Comparison of ENCODE assay signal across 17 cellular contexts in genomic region chr1:234437423-234438171, GRCh38. TPM values are rescaled to one million over a fixed set of nuclear protein-coding genes. Genes with fewer than 3 reads are reported as not detected.
DNase-seq lines count a peak whose midpoint lies in the region; ATAC-seq lines count a peak whose summit lies in the region.
"Had no signal": no experiment of that assay in that cellular context is flagged by ENCODE, and none has a peak within 500 bp of the region (broad histone marks: within the 10 kb centered on the region; RNA-seq: fewer than 3 reads in every experiment).

No MANE protein-coding gene starts in this region.

- POLR2A ChIA-PET in naive thymus-derived CD8-positive, alpha-beta T cell (lab: Charles Lee) = no interaction called here

- H3K36me3 Mint-ChIP-seq in naive thymus-derived CD8-positive, alpha-beta T cell = peaks cover 23 to 94% (median 60%) of the 10 kb centered on the region in 3 donors

- peaks cover 0 to 11% (median 7%) of the 10 kb centered on the region in 9 donors for H3K9me3 Mint-ChIP-seq in naive thymus-derived CD8-positive, alpha-beta T cell

- DNase-seq in DMS 273 (lab: John Stamatoyannopoulos, UW; ENCODE audit: unreplicated experiment) (peak; percentile 82), LHCN-M2 (ENCODE audit: low read depth) (peak; percentile 26), cerebellar cortex (ENCODE audit: low spot score) (peak; percentile 77), myocyte (ENCODE audit: low read depth) (peak; percentile 53), SKM-1 (lab: John Stamatoyannopoulos, UW; ENCODE audit: unreplicated experiment) (no peak), amniotic stem cell (lab: John Stamatoyannopoulos, UW) (no peak)
- no peak for DNase-seq in naive thymus-derived CD8-positive, alpha-beta T cell
- DNase-seq: activated naive CD4-positive, alpha-beta T cell treated with anti-CD3 and anti-CD28 coated beads, Interleukin-2, amount 50 U/mL, for 16 hours; colonic mucosa; DMS79 treated with DMSO at 0.1 percent for 48 hours; esophagus squamous epithelium; KG1; NCI-H187 treated with DMSO at 0.1 percent for 48 hours; ovary; SJCRH30 had no signal

- peaks cover 0 to 5% (median 3%) of the 10 kb centered on the region in 4 donors for H3K4me1 Mint-ChIP-seq in naive thymus-derived CD8-positive, alpha-beta T cell

- no peaks in the 10 kb centered on the region for H3K27me3 Mint-ChIP-seq in naive thymus-derived CD8-positive, alpha-beta T cell

- ATAC-seq in HG02884 (IDR thresholded peaks at IDR 0.05; ENCODE audit: unreplicated experiment) = no peak
- no peak for ATAC-seq in naive thymus-derived CD8-positive, alpha-beta T cell
- ATAC-seq: GM12878 had no signal

- peak overlapping the region in 1 of 10 donors; percentile 51 for H3K27ac Mint-ChIP-seq in naive thymus-derived CD8-positive, alpha-beta T cell

- no peak overlapping the region for H3K4me3 Mint-ChIP-seq in naive thymus-derived CD8-positive, alpha-beta T cell

RNA-seq across cellular contexts. Expression of gene TARBP1, which starts 41.4 kb away (rescaled TPM):
- total RNA-seq in LHCN-M2 (2014; rRNA removed) (12.6 and 13.1 TPM in 2 replicates), myocyte (14.5 and 14.8 TPM in 2 replicates)
- 4.2 TPM for polyA plus RNA-seq in LHCN-M2 (2012)
- polyA plus RNA-seq in myocyte (2012) = 13.5 TPM
- 10 to 100 TPM; 54.7 to 61.1 TPM for total RNA-seq in naive thymus-derived CD8-positive, alpha-beta T cell
- polyA plus RNA-seq in naive thymus-derived CD8-positive, alpha-beta T cell = 10 to 100 TPM; 12.8 to 15.6 (median 13.2) TPM

Comparison
In these comparisons a context has a peak if more than half of its experiments do, and no peak if none do; other contexts are left out.
1. DNase-seq: peak in DMS 273 (single experiment), LHCN-M2 (single experiment), cerebellar cortex (single experiment) and myocyte (single experiment); none in SKM-1 (single experiment), amniotic stem cell (single experiment) and naive thymus-derived CD8-positive, alpha-beta T cell (0 of 10).